Comparison of ENCODE assay signal across 8 cellular contexts in the genomic region with DNA sequence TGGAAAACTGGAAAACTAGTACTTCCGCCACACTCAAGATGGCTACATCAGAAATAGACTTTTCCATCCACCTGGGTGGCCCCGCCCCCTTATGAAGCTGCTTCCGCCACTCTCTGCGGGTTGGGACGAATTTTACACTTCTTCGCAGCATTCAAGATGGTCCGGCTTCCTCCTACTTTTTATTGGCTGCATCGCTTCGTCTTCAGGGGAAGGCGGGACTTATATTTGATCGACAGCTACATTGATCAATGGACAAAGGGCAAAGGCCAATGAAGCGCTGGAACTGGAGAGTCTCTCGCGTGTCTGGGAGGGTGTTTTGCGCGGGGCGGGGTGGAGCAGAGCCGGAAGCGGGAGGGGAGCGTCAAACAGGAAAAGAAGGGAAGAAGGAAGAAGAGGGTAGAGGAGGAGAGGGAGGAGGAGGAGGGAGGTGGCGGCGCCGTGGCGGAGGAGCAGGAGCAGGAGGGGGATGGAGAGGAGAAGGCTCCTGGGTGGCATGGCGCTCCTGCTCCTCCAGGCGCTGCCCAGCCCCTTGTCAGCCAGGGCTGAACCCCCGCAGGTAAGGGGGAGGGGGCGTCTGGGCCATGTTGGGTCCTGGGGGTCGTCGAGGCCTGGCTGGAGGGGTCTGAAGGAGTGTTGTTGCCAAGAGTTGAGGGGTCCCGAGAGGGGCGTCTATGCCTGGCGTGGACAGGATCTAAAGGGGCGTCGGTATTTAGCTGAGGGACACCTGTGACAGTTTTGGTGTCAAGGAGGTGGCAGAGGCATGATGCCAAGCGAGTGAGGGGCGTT. TPM values are rescaled to one million over a fixed set of nuclear protein-coding genes. Genes with fewer than 3 reads are reported as not detected.
DNase-seq lines count a peak whose midpoint lies in the region; ATAC-seq and TF ChIP-seq lines count a peak whose summit lies in the region.

A gene (plus strand): TSS at position 361 of the 786 bp plus-strand sequence. CDS start 106 bp downstream, at position 467.

- H3K36me3 ChIP-seq in GM06990 (ENCODE audit: control insufficient read depth, insufficient read depth, low read length) = peaks cover 1% of the 10 kb centered on the region; the same call in 1 of the 2 replicates
- H3K36me3 ChIP-seq in SK-N-SH (replicated peaks in 1 of 2; ENCODE audit: control insufficient read depth in 1 of 2, insufficient read depth in 2 of 2, low read length in 1 of 2) = no peaks in the 10 kb centered on the region

- H3K79me2 ChIP-seq in SK-N-SH (ENCODE audit: insufficient read depth) = peaks cover 50% of the 10 kb centered on the region

- TF ChIP-seq RAD21 in SK-N-SH (IDR thresholded peaks at IDR 0.05; ENCODE audit: low read length) = no peak

- H3K4me1 ChIP-seq in SK-N-SH (ENCODE audit: control insufficient read depth in 1 of 2, insufficient read depth in 2 of 2, low read depth in 1 of 2, low read length in 1 of 2) = peaks cover 9 to 12% of the 10 kb centered on the region in 2 experiments; a peak in 1 of 4 replicates

- POLR2A ChIA-PET in SK-N-SH (lab: Yijun Ruan, JAX) = interaction anchor here (0.6 to 1.5 kb wide), 5 partner anchors 9 to 494 kb away, joined by 3 to 4 read pairs (median 3); no protein-coding TSS in a partner anchor

- peak within 1 kb of the TSS; percentile 98 for H2AFZ ChIP-seq in SK-N-SH (ENCODE audit: low read depth)

- H3K9ac ChIP-seq in SK-N-SH = peak within 1 kb of the TSS; percentile 84

- peaks cover 7% of the 10 kb centered on the region for H3F3A ChIP-seq in SK-N-SH (replicated peaks; ENCODE audit: insufficient read depth)

- DNase-seq in GM06990 (ENCODE audit: extremely low read depth, insufficient read length) = peak; percentile 91
- peak; percentile 95 for DNase-seq in NCI-H1048 (lab: John Stamatoyannopoulos, UW)
- DNase-seq in SK-N-SH = peak; percentile 91
- DNase-seq in activated naive CD4-positive, alpha-beta T cell treated with anti-CD3 and anti-CD28 coated beads, Interleukin-2, amount 50 U/mL, for 16 hours = peak; percentile 93
- DNase-seq in germinal center (ENCODE audit: low spot score) = peak; percentile 97
- peak; percentile 99 for DNase-seq in non-pigmented ciliary epithelial cell (ENCODE audit: low read depth)
- peak; percentile 100 for DNase-seq in superior temporal gyrus (ENCODE audit: extremely low spot score)

- CTCF ChIA-PET in SK-N-SH (lab: Yijun Ruan, JAX) = interaction anchor here (1.0 to 2.5 kb wide), 4 partner anchors 10 to 448 kb away, joined by 3 to 5 read pairs (median 4); no protein-coding TSS in a partner anchor

- H3K9me3 ChIP-seq in SK-N-SH = no peaks in the 10 kb centered on the region

- no peak for TF ChIP-seq CTCF in GM06990 (IDR thresholded peaks at IDR 0.05; ENCODE audit: insufficient read depth, low read length, poor library complexity, severe bottlenecking)
- TF ChIP-seq CTCF in SK-N-SH (IDR thresholded peaks at IDR 0.05) = no peak

- peak within 1 kb of the TSS; percentile 99 for H3K4me3 ChIP-seq in GM06990 (replicated peaks; ENCODE audit: low read depth, low read length)
- H3K4me3 ChIP-seq in SK-N-SH (ENCODE audit: low read depth in 2 of 2, low read length in 1 of 2) = peak within 1 kb of the TSS; percentile 85 to 90

- peaks cover 10% of the 10 kb centered on the region for H4K20me1 ChIP-seq in SK-N-SH (ENCODE audit: insufficient read depth)

- H3K27me3 ChIP-seq in GM06990 (replicated peaks; ENCODE audit: control insufficient read depth, insufficient read depth, low read length) = no peaks in the 10 kb centered on the region
- no peaks in the 10 kb centered on the region for H3K27me3 ChIP-seq in SK-N-SH (ENCODE audit: insufficient read depth)

- ATAC-seq in HG02571 (IDR thresholded peaks at IDR 0.05; ENCODE audit: unreplicated experiment) = peak; percentile 96

- peak within 1 kb of the TSS; percentile 48 to 68; a peak in 2 of 4 replicates for H3K27ac ChIP-seq in SK-N-SH (ENCODE audit: low read depth in 2 of 2, low read length in 1 of 2)

- TF ChIP-seq EP300 in SK-N-SH (IDR thresholded peaks at IDR 0.05; ENCODE audit: borderline replicate concordance in 1 of 2, low read depth in 1 of 2, low read length in 1 of 2) = no peak; a peak in 1 of 4 replicates

- 1% methylated on average over 36 of the region's 37 CpGs for WGBS in SK-N-SH (ENCODE audit: low lambda C conversion rate)

- H3K9me2 ChIP-seq in SK-N-SH = no peaks in the 10 kb centered on the region

- peak within 1 kb of the TSS; percentile 95 for H3K4me2 ChIP-seq in SK-N-SH

TF ChIP-seq in SK-N-SH, 30 proteins besides CTCF, POLR2A, EP300 and RAD21:
- no peak for TF ChIP-seq RFX5 (IDR thresholded peaks at IDR 0.05; ENCODE audit: low read length)
- TF ChIP-seq, protein P1, sequence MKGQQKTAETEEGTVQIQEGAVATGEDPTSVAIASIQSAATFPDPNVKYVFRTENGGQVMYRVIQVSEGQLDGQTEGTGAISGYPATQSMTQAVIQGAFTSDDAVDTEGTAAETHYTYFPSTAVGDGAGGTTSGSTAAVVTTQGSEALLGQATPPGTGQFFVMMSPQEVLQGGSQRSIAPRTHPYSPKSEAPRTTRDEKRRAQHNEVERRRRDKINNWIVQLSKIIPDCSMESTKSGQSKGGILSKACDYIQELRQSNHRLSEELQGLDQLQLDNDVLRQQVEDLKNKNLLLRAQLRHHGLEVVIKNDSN (IDR thresholded peaks at IDR 0.05; ENCODE audit: borderline replicate concordance, low read depth) = no peak
- TF ChIP-seq, protein P2, sequence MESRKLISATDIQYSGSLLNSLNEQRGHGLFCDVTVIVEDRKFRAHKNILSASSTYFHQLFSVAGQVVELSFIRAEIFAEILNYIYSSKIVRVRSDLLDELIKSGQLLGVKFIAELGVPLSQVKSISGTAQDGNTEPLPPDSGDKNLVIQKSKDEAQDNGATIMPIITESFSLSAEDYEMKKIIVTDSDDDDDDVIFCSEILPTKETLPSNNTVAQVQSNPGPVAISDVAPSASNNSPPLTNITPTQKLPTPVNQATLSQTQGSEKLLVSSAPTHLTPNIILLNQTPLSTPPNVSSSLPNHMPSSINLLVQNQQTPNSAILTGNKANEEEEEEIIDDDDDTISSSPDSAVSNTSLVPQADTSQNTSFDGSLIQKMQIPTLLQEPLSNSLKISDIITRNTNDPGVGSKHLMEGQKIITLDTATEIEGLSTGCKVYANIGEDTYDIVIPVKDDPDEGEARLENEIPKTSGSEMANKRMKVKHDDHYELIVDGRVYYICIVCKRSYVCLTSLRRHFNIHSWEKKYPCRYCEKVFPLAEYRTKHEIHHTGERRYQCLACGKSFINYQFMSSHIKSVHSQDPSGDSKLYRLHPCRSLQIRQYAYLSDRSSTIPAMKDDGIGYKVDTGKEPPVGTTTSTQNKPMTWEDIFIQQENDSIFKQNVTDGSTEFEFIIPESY (IDR thresholded peaks at IDR 0.05; ENCODE audit: borderline replicate concordance, low read depth) = peak; percentile 78; the same call in 1 of the 2 replicates
- TF ChIP-seq ELF1 (IDR thresholded peaks at IDR 0.05) = peak; percentile 100
- peak; percentile 98 for TF ChIP-seq MXI1 (IDR thresholded peaks at IDR 0.05; ENCODE audit: low read depth, low read length)
- peak; percentile 99 for TF ChIP-seq YY1 (IDR thresholded peaks at IDR 0.05; ENCODE audit: low read depth)
- TF ChIP-seq, protein P3, sequence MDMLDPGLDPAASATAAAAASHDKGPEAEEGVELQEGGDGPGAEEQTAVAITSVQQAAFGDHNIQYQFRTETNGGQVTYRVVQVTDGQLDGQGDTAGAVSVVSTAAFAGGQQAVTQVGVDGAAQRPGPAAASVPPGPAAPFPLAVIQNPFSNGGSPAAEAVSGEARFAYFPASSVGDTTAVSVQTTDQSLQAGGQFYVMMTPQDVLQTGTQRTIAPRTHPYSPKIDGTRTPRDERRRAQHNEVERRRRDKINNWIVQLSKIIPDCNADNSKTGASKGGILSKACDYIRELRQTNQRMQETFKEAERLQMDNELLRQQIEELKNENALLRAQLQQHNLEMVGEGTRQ (IDR thresholded peaks at IDR 0.05; ENCODE audit: borderline replicate concordance, low read depth, low read length) = no peak
- TF ChIP-seq RXRA (IDR thresholded peaks at IDR 0.05; ENCODE audit: borderline replicate concordance, low read depth) = no peak
- TF ChIP-seq, protein P4, sequence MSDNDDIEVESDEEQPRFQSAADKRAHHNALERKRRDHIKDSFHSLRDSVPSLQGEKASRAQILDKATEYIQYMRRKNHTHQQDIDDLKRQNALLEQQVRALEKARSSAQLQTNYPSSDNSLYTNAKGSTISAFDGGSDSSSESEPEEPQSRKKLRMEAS (IDR thresholded peaks at IDR 0.05; ENCODE audit: low read depth) = 0 out of 2 replicates have a peak, but pooled peaks have one; percentile 20
- TF ChIP-seq, protein P5, sequence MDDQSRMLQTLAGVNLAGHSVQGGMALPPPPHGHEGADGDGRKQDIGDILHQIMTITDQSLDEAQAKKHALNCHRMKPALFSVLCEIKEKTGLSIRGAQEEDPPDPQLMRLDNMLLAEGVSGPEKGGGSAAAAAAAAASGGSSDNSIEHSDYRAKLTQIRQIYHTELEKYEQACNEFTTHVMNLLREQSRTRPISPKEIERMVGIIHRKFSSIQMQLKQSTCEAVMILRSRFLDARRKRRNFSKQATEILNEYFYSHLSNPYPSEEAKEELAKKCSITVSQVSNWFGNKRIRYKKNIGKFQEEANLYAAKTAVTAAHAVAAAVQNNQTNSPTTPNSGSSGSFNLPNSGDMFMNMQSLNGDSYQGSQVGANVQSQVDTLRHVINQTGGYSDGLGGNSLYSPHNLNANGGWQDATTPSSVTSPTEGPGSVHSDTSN (IDR thresholded peaks at IDR 0.05) = peak; percentile 99
- peak; percentile 96 for TF ChIP-seq CHD2 (IDR thresholded peaks at IDR 0.05; ENCODE audit: low read length, partially characterized antibody)
- peak; percentile 19; the same call in 1 of the 2 replicates for TF ChIP-seq TAF1 (IDR thresholded peaks at IDR 0.05; ENCODE audit: borderline replicate concordance, low read depth, low read length)
- TF ChIP-seq GABPA (IDR thresholded peaks at IDR 0.05; ENCODE audit: low read depth) = peak; percentile 84
- TF ChIP-seq, protein P6, sequence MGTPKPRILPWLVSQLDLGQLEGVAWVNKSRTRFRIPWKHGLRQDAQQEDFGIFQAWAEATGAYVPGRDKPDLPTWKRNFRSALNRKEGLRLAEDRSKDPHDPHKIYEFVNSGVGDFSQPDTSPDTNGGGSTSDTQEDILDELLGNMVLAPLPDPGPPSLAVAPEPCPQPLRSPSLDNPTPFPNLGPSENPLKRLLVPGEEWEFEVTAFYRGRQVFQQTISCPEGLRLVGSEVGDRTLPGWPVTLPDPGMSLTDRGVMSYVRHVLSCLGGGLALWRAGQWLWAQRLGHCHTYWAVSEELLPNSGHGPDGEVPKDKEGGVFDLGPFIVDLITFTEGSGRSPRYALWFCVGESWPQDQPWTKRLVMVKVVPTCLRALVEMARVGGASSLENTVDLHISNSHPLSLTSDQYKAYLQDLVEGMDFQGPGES (IDR thresholded peaks at IDR 0.05; ENCODE audit: low read depth, low read length) = peak; percentile 69
- TF ChIP-seq NRF1 (IDR thresholded peaks at IDR 0.05; ENCODE audit: low read depth, low read length) = 0 out of 2 replicates have a peak, but pooled peaks have one; percentile 35

RNA-seq across cellular contexts. Expression of the gene that starts here (rescaled TPM):
- polyA plus RNA-seq in SK-N-SH (2012; rRNA removed) = 22.8 and 29.8 TPM in 2 replicates
- 16.7 and 23.9 TPM in 2 replicates for polyA plus RNA-seq in SK-N-SH (2012; cell fraction: cytosol; rRNA removed)
- 11.2 and 13.4 TPM in 2 replicates for polyA plus RNA-seq in SK-N-SH (2012; cell fraction: nucleus; rRNA removed)

Comparison
In these comparisons a context has a peak if more than half of its experiments do, and no peak if none do; other contexts are left out.
1. Peak in every context shown above with its lines: DNase-seq, ATAC-seq, H3K4me3 ChIP-seq and H3K27ac ChIP-seq.